Comparison of ENCODE assay signal across 9 cellular contexts in genomic region chr9:33202552-33203300, GRCh38. TPM values are rescaled to one million over a fixed set of nuclear protein-coding genes. Genes with fewer than 3 reads are reported as not detected.
A peak's percentile ranks its signal among the peaks of the same experiment; 100 is the strongest.
DNase-seq lines count a peak whose midpoint lies in the region; ATAC-seq and TF ChIP-seq lines count a peak whose summit lies in the region.
"Had no signal": no experiment of that assay in that cellular context is flagged by ENCODE, and none has a peak within 500 bp of the region (broad histone marks: within the 10 kb centered on the region; RNA-seq: fewer than 3 reads in every experiment).

No MANE protein-coding gene starts in this region.

- H3K9me3 Mint-ChIP-seq in activated naive CD8-positive, alpha-beta T cell treated with anti-CD3 and anti-CD28 coated beads, Interleukin-2, amount 50 U/mL, for 24 hours, result no peaks in the 10 kb centered on the region
- H3K9me3 Mint-ChIP-seq in natural killer cell treated with Interleukin-12 subunit alpha and Interleukin-12 subunit beta and Interleukin-15 and Interleukin-18, amount 100 ng/mL, for 72 hours, result no peaks in the 10 kb centered on the region

- H3K4me1 Mint-ChIP-seq in activated naive CD8-positive, alpha-beta T cell treated with anti-CD3 and anti-CD28 coated beads, Interleukin-2, amount 50 U/mL, for 24 hours, result peaks cover 14% of the 10 kb centered on the region
- peaks cover 14 to 19% of the 10 kb centered on the region in 2 donors for H3K4me1 Mint-ChIP-seq in natural killer cell treated with Interleukin-12 subunit alpha and Interleukin-12 subunit beta and Interleukin-15 and Interleukin-18, amount 100 ng/mL, for 72 hours (ENCODE audit: low read depth in 2 of 2)

- no peaks in the 10 kb centered on the region for H3K36me3 Mint-ChIP-seq in activated naive CD8-positive, alpha-beta T cell treated with anti-CD3 and anti-CD28 coated beads, Interleukin-2, amount 50 U/mL, for 24 hours (ENCODE audit: low read depth)
- H3K36me3 Mint-ChIP-seq in natural killer cell treated with Interleukin-12 subunit alpha and Interleukin-12 subunit beta and Interleukin-15 and Interleukin-18, amount 100 ng/mL, for 72 hours, result no peaks in the 10 kb centered on the region

- no peak overlapping the region for H3K27ac Mint-ChIP-seq in activated naive CD8-positive, alpha-beta T cell treated with anti-CD3 and anti-CD28 coated beads, Interleukin-2, amount 50 U/mL, for 24 hours
- H3K27ac Mint-ChIP-seq in natural killer cell treated with Interleukin-12 subunit alpha and Interleukin-12 subunit beta and Interleukin-15 and Interleukin-18, amount 100 ng/mL, for 72 hours, result peak overlapping the region; percentile 36 to 57

- H3K4me1 ChIP-seq in suprapubic skin, result peaks cover 19% of the 10 kb centered on the region

- H3K4me3 ChIP-seq in GM12865 (ENCODE audit: low read depth, low read length), result no peak overlapping the region
- no peak overlapping the region for H3K4me3 ChIP-seq in suprapubic skin
- H3K4me3 ChIP-seq: thoracic aorta had no signal

- H3K27me3 Mint-ChIP-seq in activated naive CD8-positive, alpha-beta T cell treated with anti-CD3 and anti-CD28 coated beads, Interleukin-2, amount 50 U/mL, for 24 hours, result no peaks in the 10 kb centered on the region
- peaks cover 0 to 3% of the 10 kb centered on the region in 2 donors for H3K27me3 Mint-ChIP-seq in natural killer cell treated with Interleukin-12 subunit alpha and Interleukin-12 subunit beta and Interleukin-15 and Interleukin-18, amount 100 ng/mL, for 72 hours

- DNase-seq in GM12865 (ENCODE audit: low read depth) (peak; percentile 87), DMS 273 treated with DMSO at 0.1 percent for 48 hours (lab: John Stamatoyannopoulos, UW) (no peak), suprapubic skin (ENCODE audit: low spot score in 2 of 2) (no peak), NCI-H345 (lab: John Stamatoyannopoulos, UW) (no peak)
- DNase-seq in activated naive CD8-positive, alpha-beta T cell treated with anti-CD3 and anti-CD28 coated beads, Interleukin-2, amount 50 U/mL, for 24 hours, result peak; percentile 58
- peak; percentile 74 for DNase-seq in natural killer cell treated with Interleukin-12 subunit alpha and Interleukin-12 subunit beta and Interleukin-15 and Interleukin-18, amount 100 ng/mL, for 72 hours (ENCODE audit: low spot score)

- ATAC-seq in GM21515 (IDR thresholded peaks at IDR 0.05; ENCODE audit: unreplicated experiment), result peak; percentile 99
- ATAC-seq in HG03565 (IDR thresholded peaks at IDR 0.05; ENCODE audit: unreplicated experiment), result peak; percentile 98
- peak; percentile 98 for ATAC-seq in activated naive CD8-positive, alpha-beta T cell treated with anti-CD3 and anti-CD28 coated beads, Interleukin-2, amount 50 U/mL, for 24 hours
- peak; percentile 87 to 95 for ATAC-seq in natural killer cell treated with Interleukin-12 subunit alpha and Interleukin-12 subunit beta and Interleukin-15 and Interleukin-18, amount 100 ng/mL, for 72 hours

- TF ChIP-seq POLR2A in suprapubic skin (IDR thresholded peaks at IDR 0.05), result no peak

- no peaks in the 10 kb centered on the region for H3K27me3 ChIP-seq in suprapubic skin

- H3K36me3 ChIP-seq in suprapubic skin, result no peaks in the 10 kb centered on the region
- H3K36me3 ChIP-seq: thoracic aorta had no signal

- TF ChIP-seq CTCF in GM12865 (IDR thresholded peaks at IDR 0.05; ENCODE audit: insufficient read depth, low read depth, low read length, missing control alignments) (no peak), suprapubic skin (IDR thresholded peaks at IDR 0.05) (no peak)

- WGBS in suprapubic skin, result 52% methylated on average over 14 of the region's 14 CpGs

- no peak overlapping the region for H3K4me3 Mint-ChIP-seq in activated naive CD8-positive, alpha-beta T cell treated with anti-CD3 and anti-CD28 coated beads, Interleukin-2, amount 50 U/mL, for 24 hours
- H3K4me3 Mint-ChIP-seq in natural killer cell treated with Interleukin-12 subunit alpha and Interleukin-12 subunit beta and Interleukin-15 and Interleukin-18, amount 100 ng/mL, for 72 hours, result peak overlapping the region; percentile 71

- TF ChIP-seq EP300 in suprapubic skin (IDR thresholded peaks at IDR 0.05), result no peak

- H3K9me3 ChIP-seq in suprapubic skin, result no peaks in the 10 kb centered on the region
- H3K9me3 ChIP-seq: thoracic aorta had no signal

- H3K27ac ChIP-seq in suprapubic skin, result no peak overlapping the region
- H3K27ac ChIP-seq: thoracic aorta had no signal

RNA-seq across cellular contexts. Expression of gene B4GALT1, which starts 35.6 kb away (rescaled TPM):
- total RNA-seq in natural killer cell treated with Interleukin-12 subunit alpha and Interleukin-12 subunit beta and Interleukin-15 and Interleukin-18, amount 100 ng/mL, for 72 hours, result 10 to 100 TPM; 51.4 to 90.6 TPM
- 10 to 100 TPM; 45.1 to 68.7 (median 53.5) TPM for total RNA-seq in suprapubic skin

RNA-seq across cellular contexts. Expression of gene SPINK4, which starts 37.2 kb away (rescaled TPM):
- not detected for total RNA-seq in natural killer cell treated with Interleukin-12 subunit alpha and Interleukin-12 subunit beta and Interleukin-15 and Interleukin-18, amount 100 ng/mL, for 72 hours
- total RNA-seq in suprapubic skin, result not detected
- total RNA-seq: thoracic aorta had no signal

Comparison
In these comparisons a context has a peak if more than half of its experiments do, and no peak if none do; other contexts are left out.
1. DNase-seq: peak in GM12865 (single experiment), activated naive CD8-positive, alpha-beta T cell treated with anti-CD3 and anti-CD28 coated beads, Interleukin-2, amount 50 U/mL, for 24 hours (single experiment) and natural killer cell treated with Interleukin-12 subunit alpha and Interleukin-12 subunit beta and Interleukin-15 and Interleukin-18, amount 100 ng/mL, for 72 hours (single experiment); none in DMS 273 treated with DMSO at 0.1 percent for 48 hours (single experiment), suprapubic skin (0 of 2) and NCI-H345 (single experiment).
2. Peak in every context shown above with its lines, with median percentiles within 50 percentile points of each other: ATAC-seq.